7 cellular contexts compared by ENCODE assay signal in the genomic region with DNA sequence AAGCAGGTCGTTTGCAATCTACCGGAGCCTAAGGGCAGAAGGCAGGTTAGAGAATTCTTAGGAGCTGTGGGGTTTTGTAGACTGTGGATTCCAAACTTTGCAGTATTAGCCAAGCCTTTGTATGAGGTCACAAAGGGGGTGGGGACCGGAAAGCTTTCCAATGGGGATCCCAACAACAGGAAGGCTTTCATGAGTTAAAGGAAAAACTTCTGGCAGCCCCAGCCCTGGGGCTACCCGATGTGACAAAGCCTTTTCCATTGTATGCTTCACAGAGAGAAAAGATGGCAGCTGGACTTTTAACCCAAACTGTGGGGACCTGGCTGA.
DNase-seq lines count a peak whose midpoint lies in the region; ATAC-seq, FAIRE-seq and TF ChIP-seq lines count a peak whose summit lies in the region.
"Not testable (repeated sequence)": the region's sequence is repeated elsewhere in the genome, so short reads cannot be mapped to it uniquely, and the experiment has no call there.

No MANE protein-coding gene starts in this region.

- 46 to 47% methylated on average over 4 of the region's 4 CpGs for WGBS in endodermal cell (ENCODE audit: insufficient coverage in 1 of 2, insufficient read length in 1 of 2), 2 experiments
- 40 to 66% (median 58%) methylated on average over 4 of the region's 4 CpGs for WGBS in heart left ventricle, 4 donors
- WGBS in HepG2 (ENCODE audit: low lambda C conversion rate) = 65% methylated on average over 4 of the region's 4 CpGs
- WGBS in stomach, 5 donors = 49 to 81% (median 74%) methylated on average over 4 of the region's 4 CpGs

- not testable (repeated sequence) for H3K4me3 Mint-ChIP-seq in WTC11
- H3K4me3 Mint-ChIP-seq in endodermal cell (peak overlapping the region; percentile 54), neural crest cell (peak overlapping the region; percentile 88)

- not testable (repeated sequence) for TF ChIP-seq CTCF in WTC11 (IDR thresholded peaks at IDR 0.05); endodermal cell (conservative IDR thresholded peaks at IDR 0.05); heart left ventricle (IDR thresholded peaks at IDR 0.05); HepG2 (CRISPR knock-in tag; IDR thresholded peaks at IDR 0.05); neural crest cell (conservative IDR thresholded peaks at IDR 0.05); stomach (IDR thresholded peaks at IDR 0.05)

- not testable (repeated sequence) for H3K36me3 ChIP-seq in HUES48 (ENCODE audit: control insufficient read depth, insufficient read depth, low read length); endodermal cell (ENCODE audit: control insufficient read depth, insufficient read depth, low read length); heart left ventricle; HepG2 (replicated peaks in 1 of 2; ENCODE audit: control insufficient read depth in 1 of 2, insufficient read depth in 2 of 2, low read length in 2 of 2); stomach

- not testable (repeated sequence) for ATAC-seq in WTC11, heart left ventricle, HepG2

- in situ Hi-C loops in HepG2 (cut with HindIII; ENCODE audit: extremely low pct_ligation_motif_present, low pct_unique_long_range_greater_than_20kb) = not testable (repeated sequence)

- CTCF ChIA-PET in WTC11 (lab: Charles Lee) = interaction anchor here (1.2 to 1.9 kb wide), 2 partner anchors 29 to 301 kb away, joined by 3 to 5 read pairs; no protein-coding TSS in a partner anchor
- CTCF ChIA-PET in HepG2 (lab: Yijun Ruan, JAX; ENCODE audit: low intra/inter-chr PET ratio, low total read pairs) = not testable (repeated sequence)

- not testable (repeated sequence) for FAIRE-seq in HepG2 (lab: Jason Lieb, UNC)

- H3K27ac ChIP-seq in HUES48 (ENCODE audit: low read depth, low read length) (peak overlapping the region; percentile 79), heart left ventricle (peak overlapping the region in 3 of 12 donors; percentile 23 to 59 (median 48)), HepG2 (ENCODE audit: extremely low read length, insufficient read depth, low read length) (peak overlapping the region; percentile 22)
- not testable (repeated sequence) for H3K27ac ChIP-seq in endodermal cell (ENCODE audit: low read depth, low read length); stomach

- H3K27me3 ChIP-seq in HUES48 (ENCODE audit: control insufficient read depth, insufficient read depth, low read length); endodermal cell (ENCODE audit: control insufficient read depth, insufficient read depth, low read length, poor library complexity, severe bottlenecking); heart left ventricle; HepG2 (ENCODE audit: control insufficient read depth in 1 of 2, insufficient read depth in 2 of 2, low read length in 2 of 2); stomach: not testable (repeated sequence)

- DNase-seq in WTC11 (ENCODE audit: low spot score) (peak; percentile 38), endodermal cell (peak; percentile 85), heart left ventricle (peak in 4 of 5 donors; percentile 27 to 40 (median 37)), HepG2 (ENCODE audit: low spot score) (peak; percentile 25), neural crest cell (ENCODE audit: low read depth, low spot score) (peak; percentile 28)
- DNase-seq in stomach = not testable (repeated sequence)

- not testable (repeated sequence) for H3K9ac ChIP-seq in HUES48 (ENCODE audit: low read depth, low read length); endodermal cell (ENCODE audit: extremely low read depth, low read length, poor library complexity, severe bottlenecking); HepG2 (ENCODE audit: insufficient read depth, low read depth, low read length)

- H2AFZ ChIP-seq in HepG2 (ENCODE audit: low read length) = not testable (repeated sequence)

- not testable (repeated sequence) for H3K4me1 Mint-ChIP-seq in WTC11
- H3K4me1 Mint-ChIP-seq in endodermal cell (peaks cover 10% of the 10 kb centered on the region), neural crest cell (peaks cover 14% of the 10 kb centered on the region)

- H3K9me3 ChIP-seq in HUES48 (ENCODE audit: control insufficient read depth, insufficient read depth, low read length); endodermal cell (ENCODE audit: control insufficient read depth, low read length); heart left ventricle; HepG2 (ENCODE audit: low read length); stomach: not testable (repeated sequence)

- TF ChIP-seq RAD21 in HepG2 (CRISPR knock-in tag; IDR thresholded peaks at IDR 0.05) = not testable (repeated sequence)

- intact Hi-C loops in heart left ventricle (cut with DNase I); HepG2 (cut with micrococcal nuclease; ENCODE audit: unreplicated experiment); stomach (cut with DNase I; ENCODE audit: low total_unique reads): not testable (repeated sequence)

- not testable (repeated sequence) for H3K27me3 Mint-ChIP-seq in WTC11 (ENCODE audit: low read depth); endodermal cell (ENCODE audit: insufficient read depth); neural crest cell (ENCODE audit: low read depth)

- not testable (repeated sequence) for H3K9me3 Mint-ChIP-seq in WTC11, endodermal cell, neural crest cell

- BruUV-seq in HepG2 (replicated peaks; lab: Mats Ljungman, UMichigan) = not testable (repeated sequence)

- H3K4me3 ChIP-seq in HUES48 (ENCODE audit: low read depth, low read length); endodermal cell (ENCODE audit: low read length); HepG2 (replicated peaks in 1 of 3; ENCODE audit: insufficient read depth in 1 of 3, low read depth in 2 of 3, low read length in 3 of 3): not testable (repeated sequence)
- H3K4me3 ChIP-seq in heart left ventricle = peak overlapping the region in 8 of 12 donors; percentile 7 to 46 (median 28)
- peak overlapping the region in 3 of 4 donors; percentile 9 to 25 (median 16) for H3K4me3 ChIP-seq in stomach

- TF ChIP-seq POLR2A in heart left ventricle (IDR thresholded peaks at IDR 0.05); HepG2 (IDR thresholded peaks at IDR 0.05; ENCODE audit: insufficient read depth in 1 of 2, low read depth in 2 of 2, low read length in 2 of 2); stomach (IDR thresholded peaks at IDR 0.05): not testable (repeated sequence)

- H3K4me2 ChIP-seq in HepG2 (ENCODE audit: low read depth, low read length) = not testable (repeated sequence)

- not testable (repeated sequence) for H4K20me1 ChIP-seq in HepG2 (ENCODE audit: insufficient read depth, low read length)

- TF ChIP-seq EP300 in HepG2 (IDR thresholded peaks at IDR 0.05; ENCODE audit: low read depth in 2 of 2, low read length in 2 of 2); HepG2 (CRISPR knock-in tag; IDR thresholded peaks at IDR 0.05; ENCODE audit: borderline replicate concordance); stomach (IDR thresholded peaks at IDR 0.05): not testable (repeated sequence)

- H3K27ac Mint-ChIP-seq in WTC11 (peak overlapping the region; percentile 41), endodermal cell (peak overlapping the region; percentile 85), neural crest cell (ENCODE audit: unreplicated experiment) (peak overlapping the region; percentile 98)

- POLR2A ChIA-PET in WTC11 (lab: Charles Lee); HepG2 (lab: Yijun Ruan, JAX): not testable (repeated sequence)

- not testable (repeated sequence) for H3K4me1 ChIP-seq in HUES48 (ENCODE audit: control insufficient read depth, insufficient read depth, low read length); endodermal cell (ENCODE audit: control insufficient read depth, insufficient read depth, low read length); heart left ventricle; stomach
- H3K4me1 ChIP-seq in HepG2 (ENCODE audit: insufficient read depth, low read length) = peaks cover 20% of the 10 kb centered on the region

- not testable (repeated sequence) for H3K36me3 Mint-ChIP-seq in WTC11; endodermal cell (ENCODE audit: low read depth); neural crest cell (ENCODE audit: low read depth)

- not testable (repeated sequence) for H3K79me2 ChIP-seq in HepG2 (ENCODE audit: insufficient read depth, low read length)

Comparison
In these comparisons a context has a peak if more than half of its experiments do, and no peak if none do; other contexts are left out.
1. H3K27ac Mint-ChIP-seq: peak in every context shown above with its lines; median percentile 98 in neural crest cell; 85 in endodermal cell; 41 in WTC11.